Comparison of ENCODE assay signal across 28 cellular contexts in the genomic region with DNA sequence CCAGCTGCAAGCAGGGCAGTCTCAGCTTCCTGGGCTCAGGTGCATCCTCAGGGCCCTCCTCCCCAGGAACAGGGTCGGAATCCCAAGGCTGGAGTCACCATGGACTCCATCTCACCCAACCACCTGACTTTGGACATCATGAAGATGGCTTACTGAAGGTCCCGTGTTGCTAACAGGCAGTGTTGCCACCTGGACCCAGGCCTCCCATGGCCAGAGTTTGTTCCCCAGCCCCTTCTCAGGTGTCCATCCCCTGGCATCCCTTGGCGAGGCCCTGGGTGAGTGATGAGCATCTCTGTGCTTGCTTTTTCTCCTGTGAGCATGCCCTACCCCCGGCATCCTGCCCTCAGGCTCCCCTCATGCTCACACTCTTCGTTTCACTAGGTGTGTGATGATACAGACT.
"Had no signal": no experiment of that assay in that cellular context is flagged by ENCODE, and none has a peak within 500 bp of the region (broad histone marks: within the 10 kb centered on the region; RNA-seq: fewer than 3 reads in every experiment).

No MANE protein-coding gene starts in this region.

- H3K27me3 ChIP-seq: neural progenitor cell, neutrophil, right lobe of liver, suprapubic skin, tibial artery, upper lobe of right lung, uterus had no signal

- H3K4me3 ChIP-seq: left ventricle myocardium inferior, lung, neural progenitor cell, psoas muscle, right lobe of liver, smooth muscle cell, suprapubic skin, thoracic aorta, tibial artery, upper lobe of right lung, uterus had no signal

- H3K79me2 ChIP-seq: parathyroid adenoma had no signal

- H3K4me2 ChIP-seq: neural progenitor cell, smooth muscle cell had no signal

- H3K27ac ChIP-seq: left ventricle myocardium inferior, neural progenitor cell, neutrophil, parathyroid adenoma, psoas muscle, right lobe of liver, suprapubic skin, thoracic aorta, tibial artery, upper lobe of right lung, uterus had no signal

- H3K4me3 Mint-ChIP-seq: immature natural killer cell; mesothelial cell of epicardium; naive B cell; natural killer cell; nephron progenitor cell; neural progenitor cell; stimulated activated memory B cell treated with anti-CD40 and anti-IgM and Interleukin-4, amounts not matched to agents 10 μg/mL and 1 μg/mL and 100 μg/mL, for 72 hours had no signal

- H3K9me3 ChIP-seq: neutrophil, psoas muscle, right lobe of liver, suprapubic skin, thoracic aorta, tibial artery, upper lobe of right lung, uterus had no signal

- ATAC-seq: natural killer cell; psoas muscle; right lobe of liver; stimulated activated memory B cell treated with anti-CD40 and anti-IgM and Interleukin-4, amounts not matched to agents 10 μg/mL and 1 μg/mL and 100 μg/mL, for 72 hours; stimulated activated naive CD8-positive, alpha-beta T cell treated with anti-CD3 and anti-CD28 coated beads, Interleukin-15, Interleukin-2, amounts not matched to agents 100 U/mL and 50 U/mL, for 24 hours; upper lobe of right lung had no signal

- H3K9me3 Mint-ChIP-seq: immature natural killer cell, natural killer cell, nephron progenitor cell, neural progenitor cell had no signal

- H3K27me3 Mint-ChIP-seq: naive B cell; stimulated activated memory B cell treated with anti-CD40 and anti-IgM and Interleukin-4, amounts not matched to agents 10 μg/mL and 1 μg/mL and 100 μg/mL, for 72 hours had no signal

- DNase-seq: hypothalamus; immature natural killer cell; left ventricle myocardium inferior; mesendoderm; naive B cell; natural killer cell; nephron progenitor cell; occipital lobe; psoas muscle; right lobe of liver; stimulated activated CD4-positive, alpha-beta T cell treated with anti-CD3 and anti-CD28 coated beads, Interleukin-1b, Interleukin-23, amount 100 ng/mL, for 48 hours; stimulated activated CD4-positive, alpha-beta T cell treated with anti-CD3 and anti-CD28 coated beads, Interleukin-2, amount 100 ng/mL, for 48 hours; stimulated activated CD4-positive, alpha-beta T cell treated with anti-CD3 and anti-CD28 coated beads, Interleukin-4, amount 100 ng/mL, for 4 hours; stimulated activated CD8-positive, alpha-beta memory T cell treated with anti-CD3 and anti-CD28 coated beads, Interleukin-4, amount 100 ng/mL, for 48 hours; stimulated activated naive CD8-positive, alpha-beta T cell treated with anti-CD3 and anti-CD28 coated beads, Interleukin-15, Interleukin-2, amounts not matched to agents 100 U/mL and 50 U/mL, for 24 hours; tibial artery; trophoblast cell; upper lobe of right lung; uterus had no signal

- H3K27ac Mint-ChIP-seq: immature natural killer cell; mesothelial cell of epicardium; naive B cell; natural killer cell; nephron progenitor cell; neural progenitor cell; stimulated activated memory B cell treated with anti-CD40 and anti-IgM and Interleukin-4, amounts not matched to agents 10 μg/mL and 1 μg/mL and 100 μg/mL, for 72 hours had no signal

- H3K36me3 ChIP-seq: left ventricle myocardium inferior, neural progenitor cell, neutrophil, right lobe of liver, thoracic aorta, upper lobe of right lung, uterus had no signal

- H2AFZ ChIP-seq: neural progenitor cell, parathyroid adenoma had no signal

- H3K4me1 ChIP-seq: left ventricle myocardium inferior, neural progenitor cell, parathyroid adenoma, psoas muscle, right lobe of liver, suprapubic skin, tibial artery, upper lobe of right lung, uterus had no signal

- H3K36me3 Mint-ChIP-seq: mesothelial cell of epicardium, natural killer cell, neural progenitor cell had no signal

- H3K4me1 Mint-ChIP-seq: mesothelial cell of epicardium; neural progenitor cell; stimulated activated memory B cell treated with anti-CD40 and anti-IgM and Interleukin-4, amounts not matched to agents 10 μg/mL and 1 μg/mL and 100 μg/mL, for 72 hours had no signal

- H3K9ac ChIP-seq: neural progenitor cell, parathyroid adenoma had no signal
